18 cellular contexts compared by ENCODE assay signal in the genomic region with DNA sequence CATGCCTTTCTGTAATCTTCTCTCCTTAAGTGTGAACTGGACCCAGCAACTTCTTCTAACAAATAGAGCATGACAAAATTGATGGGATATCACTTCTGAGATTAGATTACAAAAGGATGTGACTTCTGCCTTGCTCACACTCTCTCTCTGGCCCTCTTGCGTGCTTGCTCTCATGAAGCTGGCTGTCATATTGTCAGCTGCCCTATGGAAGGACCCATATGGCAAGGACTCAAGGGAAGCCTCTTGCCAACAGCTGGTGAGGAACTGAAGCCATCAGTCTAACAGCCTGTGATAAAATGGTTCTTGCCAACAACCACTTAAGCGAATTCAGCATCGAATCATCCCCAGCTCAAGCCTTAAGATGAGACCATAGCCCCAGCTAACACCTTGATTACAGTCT. TPM values are rescaled to one million over a fixed set of nuclear protein-coding genes. Genes with fewer than 3 reads are reported as not detected.
"Had no signal": no experiment of that assay in that cellular context is flagged by ENCODE, and none has a peak within 500 bp of the region (broad histone marks: within the 10 kb centered on the region; RNA-seq: fewer than 3 reads in every experiment).

No MANE protein-coding gene starts in this region.

- ATAC-seq: heart right ventricle; left lobe of liver; naive thymus-derived CD8-positive, alpha-beta T cell; sciatic nerve had no signal

- H3K27me3 ChIP-seq: stomach, transverse colon had no signal

- H3K4me3 Mint-ChIP-seq: naive thymus-derived CD8-positive, alpha-beta T cell had no signal

- H3K4me3 ChIP-seq: heart right ventricle, skin epidermis, stomach, thoracic aorta, transverse colon had no signal

- DNase-seq: dermis blood vessel endothelial cell; effector CD4-positive, alpha-beta T cell; heart right ventricle; islet precursor cell; mammary epithelial cell; naive thymus-derived CD8-positive, alpha-beta T cell; posterior cingulate gyrus; stimulated activated CD4-positive, alpha-beta T cell treated with anti-CD3 and anti-CD28 coated beads, Interleukin-12 subunit alpha, Interleukin-12 subunit beta, amount 100 ng/mL, for 4 hours; stimulated activated naive CD4-positive, alpha-beta T cell; stomach; substantia nigra; transverse colon had no signal

- H3K36me3 ChIP-seq: heart right ventricle, neutrophil, stomach, thoracic aorta, transverse colon had no signal

- H3K27ac Mint-ChIP-seq: naive thymus-derived CD8-positive, alpha-beta T cell had no signal

- H3K9me3 ChIP-seq: neutrophil, stomach, thoracic aorta, transverse colon had no signal

- H3K36me3 Mint-ChIP-seq: naive thymus-derived CD8-positive, alpha-beta T cell had no signal

- H3K27ac ChIP-seq: heart right ventricle, neutrophil, skin epidermis, stomach, thoracic aorta, transverse colon had no signal

RNA-seq across cellular contexts. Expression of a gene that starts 4.8 kb away (rescaled TPM):
- polyA plus RNA-seq: neural cell had no signal
